In the genomic region with DNA sequence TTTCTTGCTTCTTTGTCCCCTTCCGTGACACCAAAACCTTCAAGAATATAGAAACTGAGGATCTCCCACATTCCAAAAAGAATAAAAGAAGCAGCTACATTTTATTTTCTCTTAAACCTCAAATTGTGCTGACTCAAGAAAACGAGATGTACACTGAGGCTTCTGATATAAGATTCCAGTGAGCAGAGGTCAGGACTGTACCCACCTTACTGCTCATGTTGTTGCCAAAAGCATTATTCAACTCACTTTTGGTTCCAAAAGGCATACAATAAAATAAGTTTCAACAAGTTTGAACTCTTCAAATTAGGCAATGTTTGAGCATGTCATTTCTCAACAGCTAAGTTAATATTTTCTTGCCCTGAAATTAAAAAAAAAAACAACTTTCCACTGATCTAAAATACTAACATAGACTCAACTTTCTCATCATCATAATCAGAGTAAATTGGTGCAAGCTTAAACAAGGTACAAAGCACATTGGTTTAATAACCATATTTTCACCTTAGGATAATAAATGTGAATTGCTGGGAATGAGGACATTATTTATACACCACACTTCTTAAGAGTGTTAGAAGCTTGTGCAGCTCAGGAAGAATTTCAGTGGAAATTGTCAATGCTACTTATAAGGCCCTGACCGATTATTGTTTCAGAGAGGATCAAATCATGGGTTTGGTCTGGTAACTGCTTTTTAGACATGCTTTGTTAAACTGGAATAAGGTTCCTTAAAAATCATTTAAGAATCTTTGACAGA, we compare ENCODE assay signal across 18 cellular contexts.
"Had no signal": no experiment of that assay in that cellular context is flagged by ENCODE, and none has a peak within 500 bp of the region (broad histone marks: within the 10 kb centered on the region; RNA-seq: fewer than 3 reads in every experiment).

No MANE protein-coding gene starts in this region.

- DNase-seq: activated CD4-positive, alpha-beta T cell treated with anti-CD3 and anti-CD28 coated beads, Interleukin-2, amount 50 U/mL, for 4 hours; activated CD4-positive, CD25-positive, alpha-beta regulatory T cell treated with anti-CD3 and anti-CD28 coated beads, Interleukin-2, amount 50 U/mL, for 72 hours; activated naive CD4-positive, alpha-beta T cell treated with Interleukin-2 at 50 U/mL for 16 hours; activated naive CD8-positive, alpha-beta T cell treated with anti-CD3 and anti-CD28 coated beads, Interleukin-2, amount 50 U/mL, for 24 hours; activated T-cell treated with anti-CD3 and anti-CD28 coated beads for 4 hours; aorta; endodermal cell; hypothalamus; kidney glomerular epithelial cell; lower lobe of right lung; midbrain; pancreas; stimulated activated CD4-positive, alpha-beta T cell treated with anti-CD3 and anti-CD28 coated beads, Interleukin-4, amount 100 ng/mL, for 1 hour; stimulated activated naive B cell treated with anti-CD40 and anti-IgM and Interleukin-4, amounts not matched to agents 10 μg/mL and 1 μg/mL and 100 μg/mL, for 72 hours; thyroid gland had no signal

- H3K4me3 Mint-ChIP-seq: activated naive CD8-positive, alpha-beta T cell treated with anti-CD3 and anti-CD28 coated beads, Interleukin-2, amount 50 U/mL, for 24 hours; dendritic cell treated with granulocyte-macrophage colony-stimulating factor and Interleukin-4, amounts not matched to agents 40 ng/mL and 50 ng/mL, for 4 days; endodermal cell; neural progenitor cell; stimulated activated naive B cell treated with anti-CD40 and anti-IgM and Interleukin-4, amounts not matched to agents 10 μg/mL and 1 μg/mL and 100 μg/mL, for 72 hours had no signal

- H3K27me3 ChIP-seq: neural progenitor cell, pancreas, thyroid gland, vagina had no signal

- H3K27ac Mint-ChIP-seq: activated naive CD8-positive, alpha-beta T cell treated with anti-CD3 and anti-CD28 coated beads, Interleukin-2, amount 50 U/mL, for 24 hours; dendritic cell treated with granulocyte-macrophage colony-stimulating factor and Interleukin-4, amounts not matched to agents 40 ng/mL and 50 ng/mL, for 4 days; endodermal cell; neural progenitor cell; stimulated activated naive B cell treated with anti-CD40 and anti-IgM and Interleukin-4, amounts not matched to agents 10 μg/mL and 1 μg/mL and 100 μg/mL, for 72 hours had no signal

- H3K9me3 Mint-ChIP-seq: activated naive CD8-positive, alpha-beta T cell treated with anti-CD3 and anti-CD28 coated beads, Interleukin-2, amount 50 U/mL, for 24 hours; neural progenitor cell had no signal

- ATAC-seq: activated naive CD8-positive, alpha-beta T cell treated with anti-CD3 and anti-CD28 coated beads, Interleukin-2, amount 50 U/mL, for 24 hours; lower lobe of right lung; pancreas; stimulated activated naive B cell treated with anti-CD40 and anti-IgM and Interleukin-4, amounts not matched to agents 10 μg/mL and 1 μg/mL and 100 μg/mL, for 72 hours had no signal

- H3K4me1 ChIP-seq: lower lobe of right lung, neural progenitor cell, pancreas, thyroid gland, vagina had no signal

- H3K36me3 Mint-ChIP-seq: neural progenitor cell; stimulated activated naive B cell treated with anti-CD40 and anti-IgM and Interleukin-4, amounts not matched to agents 10 μg/mL and 1 μg/mL and 100 μg/mL, for 72 hours had no signal

- H3K36me3 ChIP-seq: lower lobe of right lung, neural progenitor cell, pancreas, thyroid gland, vagina had no signal

- H3K27ac ChIP-seq: lower lobe of right lung, neural progenitor cell, pancreas, thyroid gland, vagina had no signal

- H3K27me3 Mint-ChIP-seq: activated naive CD8-positive, alpha-beta T cell treated with anti-CD3 and anti-CD28 coated beads, Interleukin-2, amount 50 U/mL, for 24 hours; dendritic cell treated with granulocyte-macrophage colony-stimulating factor and Interleukin-4, amounts not matched to agents 40 ng/mL and 50 ng/mL, for 4 days; stimulated activated naive B cell treated with anti-CD40 and anti-IgM and Interleukin-4, amounts not matched to agents 10 μg/mL and 1 μg/mL and 100 μg/mL, for 72 hours had no signal

- H3K4me1 Mint-ChIP-seq: activated naive CD8-positive, alpha-beta T cell treated with anti-CD3 and anti-CD28 coated beads, Interleukin-2, amount 50 U/mL, for 24 hours; stimulated activated naive B cell treated with anti-CD40 and anti-IgM and Interleukin-4, amounts not matched to agents 10 μg/mL and 1 μg/mL and 100 μg/mL, for 72 hours had no signal

- H3K4me3 ChIP-seq: lower lobe of right lung, neural progenitor cell, pancreas, thyroid gland, vagina had no signal

- H3K9me3 ChIP-seq: lower lobe of right lung, pancreas, thyroid gland, vagina had no signal
